2 cellular contexts compared by ENCODE assay signal in genomic region chr4:59369228-59369627, GRCh38.
TF ChIP-seq lines count a peak whose summit lies in the region.

No MANE protein-coding gene starts in this region.

TF ChIP-seq in HepG2, 621 proteins besides CTCF, POLR2A, EP300 and RAD21 (continued from another document):
- TF ChIP-seq, protein P1, sequence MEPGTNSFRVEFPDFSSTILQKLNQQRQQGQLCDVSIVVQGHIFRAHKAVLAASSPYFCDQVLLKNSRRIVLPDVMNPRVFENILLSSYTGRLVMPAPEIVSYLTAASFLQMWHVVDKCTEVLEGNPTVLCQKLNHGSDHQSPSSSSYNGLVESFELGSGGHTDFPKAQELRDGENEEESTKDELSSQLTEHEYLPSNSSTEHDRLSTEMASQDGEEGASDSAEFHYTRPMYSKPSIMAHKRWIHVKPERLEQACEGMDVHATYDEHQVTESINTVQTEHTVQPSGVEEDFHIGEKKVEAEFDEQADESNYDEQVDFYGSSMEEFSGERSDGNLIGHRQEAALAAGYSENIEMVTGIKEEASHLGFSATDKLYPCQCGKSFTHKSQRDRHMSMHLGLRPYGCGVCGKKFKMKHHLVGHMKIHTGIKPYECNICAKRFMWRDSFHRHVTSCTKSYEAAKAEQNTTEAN (CRISPR knock-in tag; conservative IDR thresholded peaks at IDR 0.05), result no peak
- TF ChIP-seq MAFK (conservative IDR thresholded peaks at IDR 0.05 in 1 of 2, IDR thresholded peaks at IDR 0.05 in 1 of 2; ENCODE audit: low read length in 2 of 2), result peak; percentile 95 to 98
TF ChIP-seq in HepG2: peak in this region for 2.

TF ChIP-seq in K562, 482 proteins besides CTCF, POLR2A, EP300 and RAD21 (continued from another document):
- TF ChIP-seq, protein P2, sequence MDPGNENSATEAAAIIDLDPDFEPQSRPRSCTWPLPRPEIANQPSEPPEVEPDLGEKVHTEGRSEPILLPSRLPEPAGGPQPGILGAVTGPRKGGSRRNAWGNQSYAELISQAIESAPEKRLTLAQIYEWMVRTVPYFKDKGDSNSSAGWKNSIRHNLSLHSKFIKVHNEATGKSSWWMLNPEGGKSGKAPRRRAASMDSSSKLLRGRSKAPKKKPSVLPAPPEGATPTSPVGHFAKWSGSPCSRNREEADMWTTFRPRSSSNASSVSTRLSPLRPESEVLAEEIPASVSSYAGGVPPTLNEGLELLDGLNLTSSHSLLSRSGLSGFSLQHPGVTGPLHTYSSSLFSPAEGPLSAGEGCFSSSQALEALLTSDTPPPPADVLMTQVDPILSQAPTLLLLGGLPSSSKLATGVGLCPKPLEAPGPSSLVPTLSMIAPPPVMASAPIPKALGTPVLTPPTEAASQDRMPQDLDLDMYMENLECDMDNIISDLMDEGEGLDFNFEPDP (CRISPR knock-in tag; IDR thresholded peaks at IDR 0.05), result no peak
- TF ChIP-seq MAFK (IDR thresholded peaks at IDR 0.05; ENCODE audit: low read length) (peak; percentile 95), ZNF212 (CRISPR knock-in tag; IDR thresholded peaks at IDR 0.05) (no peak), MAFF (IDR thresholded peaks at IDR 0.05; ENCODE audit: low read length) (peak; percentile 91), MAFG (tag; conservative IDR thresholded peaks at IDR 0.05) (peak; percentile 70; the same call in 1 of the 2 replicates), ZNF507 (tag; conservative IDR thresholded peaks at IDR 0.05) (no peak), ZNF316 (IDR thresholded peaks at IDR 0.05) (peak; percentile 86), YBX1 (IDR thresholded peaks at IDR 0.05) (no peak), ZNF175 (CRISPR knock-in tag; IDR thresholded peaks at IDR 0.05; ENCODE audit: low read depth) (no peak)
TF ChIP-seq in K562: peak in this region for 5.
